ENCODE assay signal across 18 cellular contexts in genomic region chr3:196217307-196218154, GRCh38. TPM values are rescaled to one million over a fixed set of nuclear protein-coding genes. Genes with fewer than 3 reads are reported as not detected.
A peak's percentile ranks its signal among the peaks of the same experiment; 100 is the strongest.
DNase-seq lines count a peak whose midpoint lies in the region; ATAC-seq and TF ChIP-seq lines count a peak whose summit lies in the region.
"Had no signal": no experiment of that assay in that cellular context is flagged by ENCODE, and none has a peak within 500 bp of the region (broad histone marks: within the 10 kb centered on the region; RNA-seq: fewer than 3 reads in every experiment).

No MANE protein-coding gene starts in this region.

- H4K91ac ChIP-seq in mesenchymal stem cell (ENCODE audit: low read length) = no peak overlapping the region

- POLR2A ChIA-PET in CD8-positive, alpha-beta T cell (lab: Charles Lee) = interaction anchor here (0.6 kb wide), 1 partner anchor 124 kb away, joined by 4 read pairs; no protein-coding TSS in a partner anchor

- WGBS in mesenchymal stem cell = 94% methylated on average over 8 of the region's 12 CpGs

- no peaks in the 10 kb centered on the region for H3K27me3 Mint-ChIP-seq in CD8-positive, alpha-beta T cell (ENCODE audit: low read depth)
- H3K27me3 Mint-ChIP-seq in activated T-helper 2 cell treated with anti-CD3 and anti-CD28 coated beads, Interferon-gamma antibody, Interleukin-2, Interleukin-4, amounts not matched to agents 10 μg/mL and 5 μg/mL and 100 μg/mL, durations not matched to agents 14 hours and 24 hours and 36 hours (ENCODE audit: low read depth) = no peaks in the 10 kb centered on the region
- no peaks in the 10 kb centered on the region for H3K27me3 Mint-ChIP-seq in naive B cell

- H3K4me2 ChIP-seq in BLaER1 = peak overlapping the region; percentile 73
- no peak overlapping the region for H3K4me2 ChIP-seq in mesenchymal stem cell (ENCODE audit: low read length, poor library complexity, severe bottlenecking)

- H3K4me3 Mint-ChIP-seq in CD8-positive, alpha-beta T cell = peak overlapping the region; percentile 22
- H3K4me3 Mint-ChIP-seq in activated T-helper 2 cell treated with anti-CD3 and anti-CD28 coated beads, Interferon-gamma antibody, Interleukin-2, Interleukin-4, amounts not matched to agents 10 μg/mL and 5 μg/mL and 100 μg/mL, durations not matched to agents 14 hours and 24 hours and 36 hours (ENCODE audit: low read depth) = peak overlapping the region; percentile 1
- peak overlapping the region; percentile 37 to 88 (median 72) for H3K4me3 Mint-ChIP-seq in naive B cell
- H3K4me3 Mint-ChIP-seq: brain had no signal

- H3K36me3 Mint-ChIP-seq in CD8-positive, alpha-beta T cell = no peaks in the 10 kb centered on the region
- H3K36me3 Mint-ChIP-seq in activated T-helper 2 cell treated with anti-CD3 and anti-CD28 coated beads, Interferon-gamma antibody, Interleukin-2, Interleukin-4, amounts not matched to agents 10 μg/mL and 5 μg/mL and 100 μg/mL, durations not matched to agents 14 hours and 24 hours and 36 hours (ENCODE audit: low read depth) = no peaks in the 10 kb centered on the region
- H3K36me3 Mint-ChIP-seq in naive B cell = no peaks in the 10 kb centered on the region
- H3K36me3 Mint-ChIP-seq: brain had no signal

- no peaks in the 10 kb centered on the region for H3K9me3 Mint-ChIP-seq in CD8-positive, alpha-beta T cell
- H3K9me3 Mint-ChIP-seq in activated T-helper 2 cell treated with anti-CD3 and anti-CD28 coated beads, Interferon-gamma antibody, Interleukin-2, Interleukin-4, amounts not matched to agents 10 μg/mL and 5 μg/mL and 100 μg/mL, durations not matched to agents 14 hours and 24 hours and 36 hours = no peaks in the 10 kb centered on the region
- H3K9me3 Mint-ChIP-seq in naive B cell = peaks cover 0 to 3% (median 0%) of the 10 kb centered on the region in 7 donors

- no peaks in the 10 kb centered on the region for H3K27me3 ChIP-seq in BLaER1
- H3K27me3 ChIP-seq in CD8-positive, alpha-beta T cell (ENCODE audit: insufficient read depth, low read length) = no peaks in the 10 kb centered on the region
- H3K27me3 ChIP-seq in mesenchymal stem cell (ENCODE audit: control insufficient read depth in 1 of 2, insufficient read depth in 1 of 2, low read length in 2 of 2) = peaks cover 0 to 15% of the 10 kb centered on the region in 2 experiments
- H3K27me3 ChIP-seq: ovary had no signal

- peaks cover 10% of the 10 kb centered on the region for H3K4me1 Mint-ChIP-seq in CD8-positive, alpha-beta T cell (ENCODE audit: low read depth)
- H3K4me1 Mint-ChIP-seq in activated T-helper 2 cell treated with anti-CD3 and anti-CD28 coated beads, Interferon-gamma antibody, Interleukin-2, Interleukin-4, amounts not matched to agents 10 μg/mL and 5 μg/mL and 100 μg/mL, durations not matched to agents 14 hours and 24 hours and 36 hours (ENCODE audit: low read depth) = peaks cover 12% of the 10 kb centered on the region
- peaks cover 21 to 28% (median 27%) of the 10 kb centered on the region in 3 donors for H3K4me1 Mint-ChIP-seq in naive B cell

- H3K36me3 ChIP-seq in BLaER1 (no peaks in the 10 kb centered on the region), mesenchymal stem cell (ENCODE audit: control insufficient read depth in 1 of 2, insufficient read depth in 2 of 2, low read depth in 1 of 2, low read length in 2 of 2) (no peaks in the 10 kb centered on the region)
- no peaks in the 10 kb centered on the region for H3K36me3 ChIP-seq in CD8-positive, alpha-beta T cell (ENCODE audit: insufficient read depth, low read length)
- H3K36me3 ChIP-seq: ovary had no signal

- no peak overlapping the region for H2BK120ac ChIP-seq in mesenchymal stem cell (ENCODE audit: low read depth, low read length)

- H3K14ac ChIP-seq in mesenchymal stem cell (ENCODE audit: low read length in 2 of 2) = no peak overlapping the region

- no peak overlapping the region for H3K23ac ChIP-seq in mesenchymal stem cell (ENCODE audit: low read length in 2 of 2)

- no peak overlapping the region for H2AK5ac ChIP-seq in mesenchymal stem cell (ENCODE audit: low read length, severe bottlenecking)

- no peak for TF ChIP-seq CTCF in CD8-positive, alpha-beta T cell (IDR thresholded peaks at IDR 0.05)

- no peak overlapping the region for H2BK12ac ChIP-seq in mesenchymal stem cell (ENCODE audit: low read length in 2 of 2)

- H3K4me1 ChIP-seq in BLaER1 (peaks cover 65% of the 10 kb centered on the region), mesenchymal stem cell (ENCODE audit: control insufficient read depth, insufficient read depth, low read depth, low read length) (peaks cover 17% of the 10 kb centered on the region)
- H3K4me1 ChIP-seq in CD8-positive, alpha-beta T cell (ENCODE audit: insufficient read depth, low read length) = peaks cover 12% of the 10 kb centered on the region

- H4K20me1 ChIP-seq in BLaER1 = no peaks in the 10 kb centered on the region

- H3K4me3 ChIP-seq in BLaER1 = no peak overlapping the region; the same call in 1 of the 2 replicates
- H3K4me3 ChIP-seq in CD8-positive, alpha-beta T cell (ENCODE audit: low read depth, low read length) = no peak overlapping the region
- H3K4me3 ChIP-seq in mesenchymal stem cell (ENCODE audit: insufficient read depth in 1 of 2, low read depth in 1 of 2, low read length in 2 of 2) = no peak overlapping the region
- H3K4me3 ChIP-seq: ovary had no signal

- no peaks in the 10 kb centered on the region for H3K9me3 ChIP-seq in BLaER1
- no peaks in the 10 kb centered on the region for H3K9me3 ChIP-seq in CD8-positive, alpha-beta T cell (ENCODE audit: low read length)
- H3K9me3 ChIP-seq in mesenchymal stem cell (ENCODE audit: control insufficient read depth, low read length) = no peaks in the 10 kb centered on the region
- H3K9me3 ChIP-seq: ovary had no signal

- no peak overlapping the region for H3K4ac ChIP-seq in mesenchymal stem cell (ENCODE audit: low read depth in 1 of 2, low read length in 2 of 2)

- ATAC-seq in CD8-positive, alpha-beta T cell = no peak
- ATAC-seq in naive B cell (ENCODE audit: low read depth in 2 of 2) = no peak
- no peak for ATAC-seq in GM19397 (IDR thresholded peaks at IDR 0.05; ENCODE audit: unreplicated experiment)

- H2BK15ac ChIP-seq in mesenchymal stem cell (ENCODE audit: low read depth, poor library complexity, severe bottlenecking) = no peak overlapping the region

- H3K27ac ChIP-seq in BLaER1 (peak overlapping the region; percentile 86), mesenchymal stem cell (ENCODE audit: low read length, poor library complexity, severe bottlenecking) (no peak overlapping the region)
- H3K27ac ChIP-seq in CD8-positive, alpha-beta T cell (ENCODE audit: low read depth, low read length) = no peak overlapping the region

- no peak overlapping the region for H3K27ac Mint-ChIP-seq in CD8-positive, alpha-beta T cell
- H3K27ac Mint-ChIP-seq in activated T-helper 2 cell treated with anti-CD3 and anti-CD28 coated beads, Interferon-gamma antibody, Interleukin-2, Interleukin-4, amounts not matched to agents 10 μg/mL and 5 μg/mL and 100 μg/mL, durations not matched to agents 14 hours and 24 hours and 36 hours = peak overlapping the region; percentile 7
- H3K27ac Mint-ChIP-seq in naive B cell = peak overlapping the region in 3 of 6 donors; percentile 33 to 98 (median 62)

- no peak overlapping the region for H3K18ac ChIP-seq in mesenchymal stem cell (ENCODE audit: low read depth in 1 of 2, low read length in 2 of 2)

- no peak overlapping the region for H4K8ac ChIP-seq in mesenchymal stem cell (ENCODE audit: low read length)

- H2AFZ ChIP-seq in mesenchymal stem cell (ENCODE audit: low read depth, low read length) = no peak overlapping the region

- no peak overlapping the region for H2BK5ac ChIP-seq in mesenchymal stem cell (ENCODE audit: low read depth, low read length, poor library complexity, severe bottlenecking)

- peak overlapping the region; percentile 31; the same call in 1 of the 2 replicates for H3K9ac ChIP-seq in BLaER1
- no peak overlapping the region for H3K9ac ChIP-seq in mesenchymal stem cell (ENCODE audit: low read length)

- intact Hi-C loops in CD8-positive, alpha-beta T cell (cut with DNase I, micrococcal nuclease) = no loop called here
- intact Hi-C loops in activated T-helper 2 cell treated with anti-CD3 and anti-CD28 coated beads, Interferon-gamma antibody, Interleukin-2, Interleukin-4, amounts not matched to agents 10 μg/mL and 5 μg/mL and 100 μg/mL, durations not matched to agents 14 hours and 24 hours and 36 hours (cut with micrococcal nuclease) = no loop called here

- H3K79me1 ChIP-seq in mesenchymal stem cell (replicated peaks; ENCODE audit: low read length, poor library complexity, severe bottlenecking) = no peaks in the 10 kb centered on the region

- CTCF ChIA-PET in CD8-positive, alpha-beta T cell (lab: Charles Lee) = interaction anchor here (0.6 kb wide), 1 partner anchor 855 kb away, joined by 3 read pairs; no protein-coding TSS in a partner anchor

- DNase-seq in CD8-positive, alpha-beta T cell = no peak
- no peak for DNase-seq in activated T-helper 2 cell treated with anti-CD3 and anti-CD28 coated beads, Interferon-gamma antibody, Interleukin-2, Interleukin-4, amounts not matched to agents 10 μg/mL and 5 μg/mL and 100 μg/mL, durations not matched to agents 14 hours and 24 hours and 36 hours (ENCODE audit: low spot score)
- no peak for DNase-seq in naive B cell
- DNase-seq in mesenchymal stem cell = no peak
- no peak for DNase-seq in NCI-H2196 treated with DMSO at 0.1 percent for 48 hours (lab: John Stamatoyannopoulos, UW; ENCODE audit: unreplicated experiment)
- DNase-seq: activated CD8-positive, alpha-beta memory T cell treated with anti-CD3 and anti-CD28 coated beads for 24 hours; activated gamma-delta T cell; AML-193; cortex of kidney; foreskin melanocyte; NCI-H1417 treated with DMSO at 0.1 percent for 48 hours; NCI-H2171 treated with DMSO at 0.1 percent for 48 hours; stimulated activated CD4-positive, alpha-beta T cell treated with anti-CD3 and anti-CD28 coated beads, Interleukin-4, amount 100 ng/mL, for 24 hours had no signal

RNA-seq across cellular contexts. Expression of gene SLC51A, which starts 1.2 kb away (rescaled TPM):
- not detected for total RNA-seq in CD8-positive, alpha-beta T cell
- total RNA-seq in activated T-helper 2 cell treated with anti-CD3 and anti-CD28 coated beads, Interferon-gamma antibody, Interleukin-2, Interleukin-4, amounts not matched to agents 10 μg/mL and 5 μg/mL and 100 μg/mL, durations not matched to agents 14 hours and 24 hours and 36 hours = not detected in 2 replicates
- polyA plus RNA-seq in naive B cell (ENCODE audit: low read depth in 6 of 6) = 1 to 10 TPM in 1 of 6 donors, under 1 TPM in 1, not detected in 4; 0.78 to 1.4 TPM
- polyA plus RNA-seq in mesenchymal stem cell (2013, experiment 1 of 2) = not detected
- polyA plus RNA-seq in mesenchymal stem cell (2013, experiment 2 of 2) = not detected
- total RNA-seq: RPMI7951 had no signal

RNA-seq across cellular contexts. Expression of gene ZDHHC19, which starts 6.3 kb away (rescaled TPM):
- total RNA-seq in CD8-positive, alpha-beta T cell = not detected
- total RNA-seq in activated T-helper 2 cell treated with anti-CD3 and anti-CD28 coated beads, Interferon-gamma antibody, Interleukin-2, Interleukin-4, amounts not matched to agents 10 μg/mL and 5 μg/mL and 100 μg/mL, durations not matched to agents 14 hours and 24 hours and 36 hours = not detected in 2 replicates
- 10 to 100 TPM in 5 of 6 donors, 1 to 10 TPM in 1; 4.7 to 39.3 (median 13.1) TPM for polyA plus RNA-seq in naive B cell (ENCODE audit: low read depth in 6 of 6)
- not detected for polyA plus RNA-seq in mesenchymal stem cell (2013, experiment 1 of 2)
- not detected for polyA plus RNA-seq in mesenchymal stem cell (2013, experiment 2 of 2)
- total RNA-seq: RPMI7951 had no signal

Comparison
In these comparisons a context has a peak if more than half of its experiments do, and no peak if none do; other contexts are left out.
1. H3K4me3 Mint-ChIP-seq: peak in every context shown above with its lines; median percentile 72 in naive B cell; 22 in CD8-positive, alpha-beta T cell; 1 in activated T-helper 2 cell treated with anti-CD3 and anti-CD28 coated beads, Interferon-gamma antibody, Interleukin-2, Interleukin-4, amounts not matched to agents 10 μg/mL and 5 μg/mL and 100 μg/mL, durations not matched to agents 14 hours and 24 hours and 36 hours.